ENCODE assay signal across 8 cellular contexts in genomic region chr19:10653732-10654609, GRCh38. TPM values are rescaled to one million over a fixed set of nuclear protein-coding genes. Genes with fewer than 3 reads are reported as not detected.
DNase-seq lines count a peak whose midpoint lies in the region; ATAC-seq and TF ChIP-seq lines count a peak whose summit lies in the region.

ILF3 (plus strand) TSS chr19:10654346; CDS start chr19:10670606, 16,260 bp downstream.

- H3K36me3 Mint-ChIP-seq in progenitor cell of endocrine pancreas (ENCODE audit: insufficient read depth): peaks cover 19% of the 10 kb centered on the region

- H3K27me3 ChIP-seq in left ventricle myocardium inferior (ENCODE audit: low read depth): no peaks in the 10 kb centered on the region

- intact Hi-C loops in left ventricle myocardium inferior (cut with micrococcal nuclease): no loop called here

- TF ChIP-seq CTCF in left ventricle myocardium inferior (IDR thresholded peaks at IDR 0.05; ENCODE audit: borderline replicate concordance) (no peak), progenitor cell of endocrine pancreas (IDR thresholded peaks at IDR 0.05; ENCODE audit: unreplicated experiment) (no peak)

- peak; percentile 95 to 96 for DNase-seq in NCI-H187 (lab: John Stamatoyannopoulos, UW)
- DNase-seq in T-helper 2 cell: peak; percentile 98 to 100 (median 100)
- DNase-seq in left ventricle myocardium inferior: peak; percentile 100
- peak; percentile 99 for DNase-seq in progenitor cell of endocrine pancreas (ENCODE audit: low spot score, unreplicated experiment)
- peak; percentile 100 for DNase-seq in ureter (ENCODE audit: low spot score)

- no peaks in the 10 kb centered on the region for H3K9me3 Mint-ChIP-seq in progenitor cell of endocrine pancreas (ENCODE audit: low read depth)

- peak within 1 kb of the TSS; percentile 99 for H3K4me3 ChIP-seq in left ventricle myocardium inferior

- H3K27ac Mint-ChIP-seq in progenitor cell of endocrine pancreas: peak within 1 kb of the TSS; percentile 99

- no peaks in the 10 kb centered on the region for H3K36me3 ChIP-seq in left ventricle myocardium inferior

- peak within 1 kb of the TSS; percentile 97 for H3K27ac ChIP-seq in angular gyrus (ENCODE audit: low read depth, low read length)
- H3K27ac ChIP-seq in left ventricle myocardium inferior (replicated peaks): peak within 1 kb of the TSS; percentile 97

- H3K4me1 Mint-ChIP-seq in progenitor cell of endocrine pancreas (ENCODE audit: low read depth): peaks cover 20% of the 10 kb centered on the region

- H3K27me3 Mint-ChIP-seq in progenitor cell of endocrine pancreas: no peaks in the 10 kb centered on the region

- H3K9me3 ChIP-seq in left ventricle myocardium inferior (replicated peaks): no peaks in the 10 kb centered on the region

- peak within 1 kb of the TSS; percentile 83 for H3K4me3 Mint-ChIP-seq in progenitor cell of endocrine pancreas (ENCODE audit: low read depth)

- H3K4me1 ChIP-seq in left ventricle myocardium inferior: peaks cover 58% of the 10 kb centered on the region

- ATAC-seq in GM18498 (IDR thresholded peaks at IDR 0.05; ENCODE audit: unreplicated experiment) (peak; percentile 74), HG02938 (IDR thresholded peaks at IDR 0.05; ENCODE audit: unreplicated experiment) (peak; percentile 70)

RNA-seq across cellular contexts. Expression of gene ILF3, which starts in this region (rescaled TPM):
- total RNA-seq in left ventricle myocardium inferior (106 TPM), progenitor cell of endocrine pancreas (761 and 784 TPM in 2 replicates), ureter (331 TPM)

Comparison
In these comparisons a context has a peak if more than half of its experiments do, and no peak if none do; other contexts are left out.
1. Peak in every context shown above with its lines: DNase-seq, ATAC-seq, H3K4me3 ChIP-seq and H3K27ac ChIP-seq.